11 cellular contexts compared by ENCODE assay signal in the genomic region with DNA sequence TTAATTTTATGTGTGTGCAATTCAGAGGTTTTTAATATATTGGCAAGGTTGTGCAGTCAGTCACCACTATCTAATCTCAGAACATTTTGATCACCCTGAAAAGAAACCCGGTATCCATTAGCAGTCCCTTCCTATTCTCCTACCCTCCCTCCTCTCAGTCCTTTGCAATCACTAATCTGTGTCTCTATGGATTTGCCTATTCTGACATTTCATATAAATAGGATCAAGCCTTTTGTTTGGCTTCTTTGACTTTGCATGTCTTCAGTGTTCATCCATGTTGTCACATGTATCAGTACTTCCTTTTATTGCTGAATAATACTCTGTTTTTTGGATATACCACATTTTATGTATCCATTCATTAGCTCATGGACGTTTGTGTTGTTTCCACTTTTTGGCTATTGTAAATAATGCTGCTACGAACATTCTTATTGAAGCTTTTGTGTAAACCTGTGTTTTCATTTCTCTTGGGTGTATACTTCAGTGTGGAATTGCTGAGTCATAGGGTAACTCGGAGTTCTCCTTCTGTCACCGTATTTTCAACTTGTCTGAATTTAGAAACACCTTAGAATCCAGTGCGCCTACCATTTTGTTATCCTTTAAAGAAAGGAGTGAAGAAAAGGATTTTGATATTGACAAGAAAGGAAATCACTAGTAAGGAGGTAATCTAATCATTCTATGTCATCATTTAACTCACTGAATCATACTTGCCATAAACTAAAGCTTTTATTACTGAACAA. TPM values are rescaled to one million over a fixed set of nuclear protein-coding genes. Genes with fewer than 3 reads are reported as not detected.
DNase-seq lines count a peak whose midpoint lies in the region; ATAC-seq, FAIRE-seq and TF ChIP-seq lines count a peak whose summit lies in the region.
"Had no signal": no experiment of that assay in that cellular context is flagged by ENCODE, and none has a peak within 500 bp of the region (broad histone marks: within the 10 kb centered on the region; RNA-seq: fewer than 3 reads in every experiment).

No MANE protein-coding gene starts in this region.

- no peaks in the 10 kb centered on the region for H4K20me1 ChIP-seq in endothelial cell of umbilical vein (replicated peaks; ENCODE audit: control insufficient read depth, extremely low read depth, insufficient read depth, low read length)

- H3K4me3 ChIP-seq in A673 (ENCODE audit: low read depth, low read length, poor library complexity, severe bottlenecking) (no peak overlapping the region), SJSA1 (no peak overlapping the region), endothelial cell of umbilical vein (replicated peaks in 1 of 3; ENCODE audit: insufficient read depth in 1 of 3, low read depth in 1 of 3, low read length in 3 of 3) (no peak overlapping the region), adrenal gland (no peak overlapping the region)

- no peaks in the 10 kb centered on the region for H3K9me1 ChIP-seq in endothelial cell of umbilical vein (replicated peaks; ENCODE audit: control insufficient read depth, extremely low read depth, insufficient read depth, low read length)

- H3K4me2 ChIP-seq in endothelial cell of umbilical vein (ENCODE audit: insufficient read depth, low read length), result no peak overlapping the region

- H3K27me3 ChIP-seq in A673 (replicated peaks; ENCODE audit: insufficient read depth, low read depth, low read length, poor library complexity), result no peaks in the 10 kb centered on the region
- H3K27me3 ChIP-seq in SJSA1 (replicated peaks), result no peaks in the 10 kb centered on the region
- H3K27me3 ChIP-seq in endothelial cell of umbilical vein (ENCODE audit: control insufficient read depth in 2 of 2, insufficient read depth in 2 of 2, low read length in 2 of 2), result no peaks in the 10 kb centered on the region
- no peaks in the 10 kb centered on the region for H3K27me3 ChIP-seq in adrenal gland

- CTCF ChIA-PET in A673 (lab: Charles Lee), result no interaction called here
- CTCF ChIA-PET in endothelial cell of umbilical vein (lab: Charles Lee), result interaction anchor here (1.1 to 1.4 kb wide), 2 partner anchors 10 to 68 kb away, joined by 5 read pairs; a partner anchor contains a TSS

- TF ChIP-seq CTCF in A673 (conservative IDR thresholded peaks at IDR 0.05; ENCODE audit: low read depth, low read length) (no peak), endothelial cell of umbilical vein (IDR thresholded peaks at IDR 0.05; ENCODE audit: extremely low read depth in 1 of 2, insufficient read depth in 1 of 2, low read depth in 1 of 2, low read length in 2 of 2) (no peak), adrenal gland (IDR thresholded peaks at IDR 0.05) (no peak)

- H3K9me3 ChIP-seq in A673 (ENCODE audit: low read depth, low read length, poor library complexity, severe bottlenecking) (no peaks in the 10 kb centered on the region), SJSA1 (replicated peaks) (no peaks in the 10 kb centered on the region), endothelial cell of umbilical vein (replicated peaks; ENCODE audit: control insufficient read depth, insufficient read depth, low read length) (no peaks in the 10 kb centered on the region), adrenal gland (replicated peaks in 1 of 3) (no peaks in the 10 kb centered on the region)

- peak overlapping the region; percentile 6 for H2AFZ ChIP-seq in endothelial cell of umbilical vein (ENCODE audit: low read depth, low read length)

- intact Hi-C loops in A673 (cut with micrococcal nuclease; ENCODE audit: unreplicated experiment) (loop anchor here (5.0 kb wide), 1 partner anchor 40 kb away; no protein-coding TSS in a partner anchor), endothelial cell of umbilical vein (cut with micrococcal nuclease) (no loop called here), adrenal gland (cut with DNase I) (no loop called here)

- POLR2A ChIA-PET in A673 (lab: Charles Lee; ENCODE audit: low non-redundant PET) (no interaction called here), endothelial cell of umbilical vein (lab: Charles Lee) (no interaction called here)

- H3K9ac ChIP-seq in endothelial cell of umbilical vein (replicated peaks; ENCODE audit: extremely low read depth, insufficient read depth, low read length), result no peak overlapping the region

- no peak for TF ChIP-seq POLR2A in endothelial cell of umbilical vein (IDR thresholded peaks at IDR 0.05; ENCODE audit: low read depth, low read length)
- no peak for TF ChIP-seq POLR2A in adrenal gland (IDR thresholded peaks at IDR 0.05)

- H3K36me3 ChIP-seq in A673 (ENCODE audit: insufficient read depth, low read length, poor library complexity, severe bottlenecking), result peaks cover 8% of the 10 kb centered on the region
- H3K36me3 ChIP-seq in SJSA1, result peaks cover 17% of the 10 kb centered on the region
- H3K36me3 ChIP-seq in endothelial cell of umbilical vein (ENCODE audit: control insufficient read depth in 2 of 2, extremely low read depth in 1 of 2, insufficient read depth in 2 of 2, low read length in 2 of 2), result no peaks in the 10 kb centered on the region
- no peaks in the 10 kb centered on the region for H3K36me3 ChIP-seq in adrenal gland (replicated peaks in 1 of 2)

- DNase-seq in A673 (ENCODE audit: low spot score) (no peak), GF-D8 (lab: John Stamatoyannopoulos, UW) (peak; percentile 19), SJSA1 (ENCODE audit: low read depth in 1 of 2, low spot score in 2 of 2) (peak in 1 of 2 experiments; percentile 60), endothelial cell of umbilical vein (ENCODE audit: low read depth, low spot score) (peak; percentile 45), adrenal gland (no peak), SW 1271 (lab: John Stamatoyannopoulos, UW) (no peak)
- DNase-seq: H9, NCI-H1105 had no signal

- H3K79me2 ChIP-seq in endothelial cell of umbilical vein (ENCODE audit: control insufficient read depth, insufficient read depth, low read length), result peaks cover 52% of the 10 kb centered on the region

- H3K27ac ChIP-seq in A673 (ENCODE audit: low read depth, low read length, poor library complexity, severe bottlenecking) (peak overlapping the region; percentile 58), SJSA1 (peak overlapping the region; percentile 66), endothelial cell of umbilical vein (ENCODE audit: insufficient read depth, low read depth, low read length) (no peak overlapping the region), adrenal gland (no peak overlapping the region)

- 56 to 69% (median 66%) methylated on average over 6 of the region's 6 CpGs for WGBS in adrenal gland, 4 donors

- dilution Hi-C loops in endothelial cell of umbilical vein (cut with MboI; ENCODE audit: extremely low pct_ligation_motif_present, low sequenced_read_pairs), result no loop called here

- H3K4me1 ChIP-seq in A673 (ENCODE audit: insufficient read depth, low read length, poor library complexity, severe bottlenecking) (peaks cover 28% of the 10 kb centered on the region), SJSA1 (replicated peaks) (peaks cover 58% of the 10 kb centered on the region), endothelial cell of umbilical vein (ENCODE audit: control insufficient read depth, extremely low read depth, insufficient read depth, low read length) (peaks cover 12% of the 10 kb centered on the region), adrenal gland (replicated peaks in 1 of 2) (peaks cover 0 to 7% of the 10 kb centered on the region in 2 donors)

- FAIRE-seq in endothelial cell of umbilical vein (lab: Jason Lieb, UNC), result no peak

- ATAC-seq in GM21737 (IDR thresholded peaks at IDR 0.05; ENCODE audit: unreplicated experiment) (no peak), GM21381 (IDR thresholded peaks at IDR 0.05; ENCODE audit: unreplicated experiment) (no peak)

- BruUV-seq in A673 (replicated peaks; lab: Mats Ljungman, UMichigan) (no TSS peak), endothelial cell of umbilical vein (replicated peaks; lab: Mats Ljungman, UMichigan) (no TSS peak)

RNA-seq across cellular contexts. Expression of a gene that starts 3.4 kb away (rescaled TPM):
- 51.3 and 51.5 TPM in 2 replicates for total RNA-seq in A673 (2021)
- 45.2 and 56.6 TPM in 2 replicates for total RNA-seq in SJSA1 (2014; rRNA removed; shearing (Covaris generic))
- total RNA-seq in endothelial cell of umbilical vein, result 16.2 and 17.8 TPM in 2 replicates
- polyA plus RNA-seq in endothelial cell of umbilical vein, result 15.2 and 16.1 TPM in 2 replicates
- polyA plus RNA-seq in endothelial cell of umbilical vein (2011; cell fraction: cytosol; rRNA removed), result 12.9 and 13.8 TPM in 2 replicates
- polyA plus RNA-seq in endothelial cell of umbilical vein (2011; cell fraction: nucleus; rRNA removed), result 44.2 and 48.1 TPM in 2 replicates
- 11.9 and 13.3 TPM in 2 replicates for polyA plus RNA-seq in endothelial cell of umbilical vein (2012)
- polyA minus RNA-seq in endothelial cell of umbilical vein, result 14.7 and 19.9 TPM in 2 replicates
- polyA minus RNA-seq in endothelial cell of umbilical vein (2011; cell fraction: cytosol; rRNA and poly(A)+ RNA removed), result 10.0 TPM
- 10.2 and 17.8 TPM in 2 replicates for polyA minus RNA-seq in endothelial cell of umbilical vein (2011; cell fraction: nucleus; rRNA and poly(A)+ RNA removed)
- total RNA-seq in adrenal gland, result 1 to 10 TPM; 2.6 to 8.7 (median 5.8) TPM
- polyA plus RNA-seq in adrenal gland, result 1 to 10 TPM; 2.5 to 6.1 (median 3.1) TPM

RNA-seq across cellular contexts. Expression of a gene that starts 42.5 kb away (rescaled TPM):
- total RNA-seq in A673 (2021) (133 and 138 TPM in 2 replicates), endothelial cell of umbilical vein (337 and 344 TPM in 2 replicates), adrenal gland (100 to 1,000 TPM in 3 of 8 donors, 10 to 100 TPM in 5; 34.0 to 123 (median 77.9) TPM)
- total RNA-seq in SJSA1 (2014; rRNA removed; shearing (Covaris generic)), result 36.5 and 38.9 TPM in 2 replicates
- polyA plus RNA-seq in endothelial cell of umbilical vein (233 and 305 TPM in 2 replicates), adrenal gland (100 to 1,000 TPM; 178 to 350 (median 321) TPM)
- 221 and 254 TPM in 2 replicates for polyA plus RNA-seq in endothelial cell of umbilical vein (2011; cell fraction: cytosol; rRNA removed)
- polyA plus RNA-seq in endothelial cell of umbilical vein (2011; cell fraction: nucleus; rRNA removed), result 47.6 and 64.1 TPM in 2 replicates
- 544 and 560 TPM in 2 replicates for polyA plus RNA-seq in endothelial cell of umbilical vein (2012)
- polyA minus RNA-seq in endothelial cell of umbilical vein, result 249 and 275 TPM in 2 replicates
- polyA minus RNA-seq in endothelial cell of umbilical vein (2011; cell fraction: cytosol; rRNA and poly(A)+ RNA removed), result 31.6 TPM
- polyA minus RNA-seq in endothelial cell of umbilical vein (2011; cell fraction: nucleus; rRNA and poly(A)+ RNA removed), result 44.7 and 47.1 TPM in 2 replicates

RNA-seq across cellular contexts. Expression of a gene that starts 47.0 kb away (rescaled TPM):
- total RNA-seq in A673 (2021) (not detected in 2 replicates), endothelial cell of umbilical vein (not detected in 2 replicates), adrenal gland (not detected)
- total RNA-seq in SJSA1 (2014; rRNA removed; shearing (Covaris generic)), result not detected in 2 replicates
- polyA plus RNA-seq in endothelial cell of umbilical vein (not detected in 2 replicates), adrenal gland (not detected)
- not detected in 2 replicates for polyA plus RNA-seq in endothelial cell of umbilical vein (2011; cell fraction: cytosol; rRNA removed)
- polyA plus RNA-seq in endothelial cell of umbilical vein (2011; cell fraction: nucleus; rRNA removed), result not detected in 2 replicates
- polyA plus RNA-seq in endothelial cell of umbilical vein (2012), result not detected in 2 replicates
- not detected in 2 replicates for polyA minus RNA-seq in endothelial cell of umbilical vein
- polyA minus RNA-seq in endothelial cell of umbilical vein (2011; cell fraction: cytosol; rRNA and poly(A)+ RNA removed), result not detected
- polyA minus RNA-seq in endothelial cell of umbilical vein (2011; cell fraction: nucleus; rRNA and poly(A)+ RNA removed), result not detected in 2 replicates
- total RNA-seq: H9, mucosa of gallbladder had no signal

Comparison
In these comparisons a context has a peak if more than half of its experiments do, and no peak if none do; other contexts are left out.
1. DNase-seq: peak in GF-D8 (single experiment) and endothelial cell of umbilical vein (single experiment); none in A673 (single experiment), adrenal gland (0 of 7) and SW 1271 (0 of 2).
2. H3K27ac ChIP-seq: peak in A673 (single experiment) and SJSA1 (single experiment); none in endothelial cell of umbilical vein (single experiment) and adrenal gland (0 of 5).